14 cellular contexts compared by ENCODE assay signal in genomic region chr9:105722099-105722498, GRCh38. TPM values are rescaled to one million over a fixed set of nuclear protein-coding genes. Genes with fewer than 3 reads are reported as not detected.
DNase-seq lines count a peak whose midpoint lies in the region; ATAC-seq and TF ChIP-seq lines count a peak whose summit lies in the region.
"Had no signal": no experiment of that assay in that cellular context is flagged by ENCODE, and none has a peak within 500 bp of the region (broad histone marks: within the 10 kb centered on the region; RNA-seq: fewer than 3 reads in every experiment).

No MANE protein-coding gene starts in this region.

- H3K4me1 ChIP-seq in MM.1S (ENCODE audit: low read length) = peaks cover 19% of the 10 kb centered on the region
- H3K4me1 ChIP-seq: BE2C, Caco-2 had no signal

- TF ChIP-seq CTCF in GM12875 (IDR thresholded peaks at IDR 0.05; ENCODE audit: borderline replicate concordance, insufficient read depth, low read depth, low read length) = 0 out of 2 replicates have a peak, but pooled peaks have one; percentile 5
- peak; percentile 23 for TF ChIP-seq CTCF in MM.1S (IDR thresholded peaks at IDR 0.05; ENCODE audit: low read length)
- TF ChIP-seq CTCF in mesothelial cell of epicardium (IDR thresholded peaks at IDR 0.05; ENCODE audit: unreplicated experiment) = peak; percentile 18

- H3K27me3 Mint-ChIP-seq in mesothelial cell of epicardium (ENCODE audit: low read depth) = no peaks in the 10 kb centered on the region
- H3K27me3 Mint-ChIP-seq: CD4-positive, alpha-beta T cell had no signal

- H3K27ac Mint-ChIP-seq in mesothelial cell of epicardium = no peak overlapping the region
- H3K27ac Mint-ChIP-seq: CD4-positive, alpha-beta T cell had no signal

- DNase-seq in MM.1S = peak; percentile 55
- no peak for DNase-seq in mesothelial cell of epicardium (ENCODE audit: low spot score in 2 of 2, unreplicated experiment in 2 of 2)
- DNase-seq in SKM-1 (lab: John Stamatoyannopoulos, UW; ENCODE audit: unreplicated experiment) = no peak
- DNase-seq: BE2C; C1 segment of cervical spinal cord; Caco-2; CD4-positive, alpha-beta T cell; HCEC 1CT had no signal

- 0 out of 2 replicates have a peak, but pooled peaks cover 3% of the 10 kb centered on the region for H3K79me2 ChIP-seq in MM.1S (ENCODE audit: low read length)

- no peak overlapping the region for H3K9ac ChIP-seq in MM.1S (ENCODE audit: low read length)

- peak overlapping the region; percentile 39 for H3K4me2 ChIP-seq in MM.1S (ENCODE audit: low read depth, low read length)

- no peaks in the 10 kb centered on the region for H3K36me3 ChIP-seq in MM.1S (replicated peaks; ENCODE audit: insufficient read depth, low read length)
- H3K36me3 ChIP-seq: BE2C had no signal

- H3K36me3 Mint-ChIP-seq in mesothelial cell of epicardium = peaks cover 3% of the 10 kb centered on the region

- H4K20me1 ChIP-seq in MM.1S (ENCODE audit: insufficient read depth, low read length) = no peaks in the 10 kb centered on the region

- no peaks in the 10 kb centered on the region for H3F3A ChIP-seq in MM.1S (ENCODE audit: insufficient read depth, low read length)

- H3K9me3 ChIP-seq in MM.1S (replicated peaks; ENCODE audit: insufficient read depth, low read length) = no peaks in the 10 kb centered on the region
- H3K9me3 ChIP-seq: BE2C had no signal

- no peaks in the 10 kb centered on the region for H3K9me2 ChIP-seq in MM.1S (replicated peaks; ENCODE audit: insufficient read depth, low read length)

- no peak overlapping the region for H3K4me3 ChIP-seq in GM12875 (ENCODE audit: low read depth, low read length)
- H3K4me3 ChIP-seq in MM.1S (ENCODE audit: low read length) = no peak overlapping the region

- H3K4me3 Mint-ChIP-seq in mesothelial cell of epicardium = no peak overlapping the region
- H3K4me3 Mint-ChIP-seq: CD4-positive, alpha-beta T cell had no signal

- H3K9me3 Mint-ChIP-seq in mesothelial cell of epicardium = no peaks in the 10 kb centered on the region
- H3K9me3 Mint-ChIP-seq: CD4-positive, alpha-beta T cell had no signal

- H2AFZ ChIP-seq in MM.1S (ENCODE audit: low read length) = no peak overlapping the region

- no peak for ATAC-seq in GM18870 (IDR thresholded peaks at IDR 0.05; ENCODE audit: unreplicated experiment)
- ATAC-seq in GM21529 (IDR thresholded peaks at IDR 0.05; ENCODE audit: unreplicated experiment) = no peak

- H3K27me3 ChIP-seq in MM.1S (replicated peaks; ENCODE audit: insufficient read depth, low read length) = no peaks in the 10 kb centered on the region
- H3K27me3 ChIP-seq: BE2C had no signal

- no peaks in the 10 kb centered on the region for H3K4me1 Mint-ChIP-seq in mesothelial cell of epicardium

- H3K27ac ChIP-seq in MM.1S (ENCODE audit: low read length) = peak overlapping the region; percentile 11; the same call in 1 of the 2 replicates
- H3K27ac ChIP-seq: HL-60 had no signal

RNA-seq across cellular contexts. Expression of gene TMEM38B, which starts 27.8 kb away (rescaled TPM):
- total RNA-seq in mesothelial cell of epicardium = 12.3 to 14.8 TPM (median 14.1 TPM) in 3 replicates

RNA-seq across cellular contexts. Expression of gene TAL2, which starts 59.8 kb away (rescaled TPM):
- 0.47 to 0.99 TPM (median 0.84 TPM) in 3 replicates for total RNA-seq in mesothelial cell of epicardium
- total RNA-seq: A172; CD4-positive, alpha-beta T cell; HT1080 had no signal
